In the genomic region with DNA sequence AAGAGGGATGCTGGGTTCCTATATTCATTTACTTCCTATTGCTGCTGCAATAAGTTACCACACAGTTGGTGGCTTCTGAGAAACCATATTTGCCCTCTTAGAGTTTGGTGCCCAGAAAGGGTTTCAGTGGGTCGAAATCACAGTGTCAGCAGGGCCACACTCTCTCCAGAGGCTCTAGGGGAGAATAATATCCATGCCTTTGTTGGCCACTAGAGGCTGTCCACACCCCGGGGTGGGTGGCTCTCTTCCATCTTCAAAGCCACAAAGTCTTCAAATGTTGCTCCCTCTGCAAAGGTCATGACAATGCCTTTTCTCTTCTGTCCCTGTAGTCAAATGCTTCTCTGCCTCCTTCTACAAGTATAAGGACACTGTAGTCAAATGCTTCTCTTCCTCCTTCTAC, we compare ENCODE assay signal across 23 cellular contexts.
DNase-seq lines count a peak whose midpoint lies in the region; ATAC-seq and TF ChIP-seq lines count a peak whose summit lies in the region.
"Had no signal": no experiment of that assay in that cellular context is flagged by ENCODE, and none has a peak within 500 bp of the region (broad histone marks: within the 10 kb centered on the region; RNA-seq: fewer than 3 reads in every experiment).

No MANE protein-coding gene starts in this region.

- TF ChIP-seq CTCF in GM12864 (IDR thresholded peaks at IDR 0.05; ENCODE audit: low read depth, low read length, missing control alignments) (peak; percentile 50), endodermal cell (conservative IDR thresholded peaks at IDR 0.05) (peak; percentile 69)

- no peak overlapping the region for H3K4me3 Mint-ChIP-seq in endodermal cell
- H3K4me3 Mint-ChIP-seq: activated CD4-positive, alpha-beta T cell treated with anti-CD3 and anti-CD28 coated beads, Interleukin-2, amount 10 ng/mL, durations not matched to agents 7 days and 5 days; effector memory CD8-positive, alpha-beta T cell; nephron progenitor cell had no signal

- no peaks in the 10 kb centered on the region for H3K9me3 Mint-ChIP-seq in endodermal cell
- H3K9me3 Mint-ChIP-seq: activated CD4-positive, alpha-beta T cell treated with anti-CD3 and anti-CD28 coated beads, Interleukin-2, amount 10 ng/mL, durations not matched to agents 7 days and 5 days; nephron progenitor cell had no signal

- ATAC-seq in GM21367 (IDR thresholded peaks at IDR 0.05; ENCODE audit: unreplicated experiment) (peak; percentile 47), GM19395 (IDR thresholded peaks at IDR 0.05; ENCODE audit: unreplicated experiment) (no peak)
- ATAC-seq: effector memory CD8-positive, alpha-beta T cell; psoas muscle had no signal

- H3K36me3 Mint-ChIP-seq in endodermal cell (ENCODE audit: low read depth): no peaks in the 10 kb centered on the region

- no peaks in the 10 kb centered on the region for H3K9me3 ChIP-seq in endodermal cell (ENCODE audit: control insufficient read depth, low read length)
- H3K9me3 ChIP-seq: psoas muscle had no signal

- H3K4me3 ChIP-seq in GM12864 (ENCODE audit: low read depth, low read length): no peak overlapping the region
- H3K4me3 ChIP-seq in endodermal cell (ENCODE audit: low read length): no peak overlapping the region
- H3K4me3 ChIP-seq: psoas muscle, SK-N-MC, smooth muscle cell had no signal

- H3K9ac ChIP-seq in endodermal cell (ENCODE audit: extremely low read depth, low read length, poor library complexity, severe bottlenecking): no peak overlapping the region

- no peak overlapping the region for H3K27ac ChIP-seq in endodermal cell (ENCODE audit: low read depth, low read length)
- H3K27ac ChIP-seq: psoas muscle, SK-N-MC had no signal

- H3K27me3 ChIP-seq in endodermal cell (ENCODE audit: control insufficient read depth, insufficient read depth, low read length, poor library complexity, severe bottlenecking): no peaks in the 10 kb centered on the region

- no peak overlapping the region for H3K27ac Mint-ChIP-seq in endodermal cell
- H3K27ac Mint-ChIP-seq: activated CD4-positive, alpha-beta T cell treated with anti-CD3 and anti-CD28 coated beads, Interleukin-2, amount 10 ng/mL, durations not matched to agents 7 days and 5 days; effector memory CD8-positive, alpha-beta T cell; nephron progenitor cell had no signal

- peaks cover 8% of the 10 kb centered on the region for H3K4me1 Mint-ChIP-seq in endodermal cell
- H3K4me1 Mint-ChIP-seq: activated CD4-positive, alpha-beta T cell treated with anti-CD3 and anti-CD28 coated beads, Interleukin-2, amount 10 ng/mL, durations not matched to agents 7 days and 5 days; nephron progenitor cell had no signal

- H3K4me1 ChIP-seq in endodermal cell (ENCODE audit: control insufficient read depth, insufficient read depth, low read length): peaks cover 4% of the 10 kb centered on the region
- H3K4me1 ChIP-seq: psoas muscle had no signal

- H3K27me3 Mint-ChIP-seq in endodermal cell (ENCODE audit: insufficient read depth): no peaks in the 10 kb centered on the region
- H3K27me3 Mint-ChIP-seq: activated CD4-positive, alpha-beta T cell treated with anti-CD3 and anti-CD28 coated beads, Interleukin-2, amount 10 ng/mL, durations not matched to agents 7 days and 5 days; effector memory CD8-positive, alpha-beta T cell had no signal

- no peak for DNase-seq in GM12864 (ENCODE audit: low read depth)
- peak; percentile 10 for DNase-seq in NCI-H69 (lab: John Stamatoyannopoulos, UW)
- DNase-seq in endodermal cell: peak; percentile 64
- DNase-seq in NCI-H2227 (lab: John Stamatoyannopoulos, UW; ENCODE audit: unreplicated experiment): no peak
- DNase-seq in SHP77 treated with DMSO at 0.1 percent for 48 hours (lab: John Stamatoyannopoulos, UW): no peak
- DNase-seq: activated CD4-positive, alpha-beta T cell treated with anti-CD3 and anti-CD28 coated beads, Interleukin-2, amount 10 ng/mL, durations not matched to agents 7 days and 5 days; activated CD8-positive, alpha-beta memory T cell treated with anti-CD3 and anti-CD28 coated beads, Interleukin-2, amount 50 U/mL, for 48 hours; AML-193; aorta; Calu3; effector memory CD8-positive, alpha-beta T cell; GOT3; Karpas-422; kidney glomerular epithelial cell; NCI-H1694 treated with DMSO at 0.1 percent for 48 hours; nephron progenitor cell; psoas muscle; stimulated activated CD4-positive, alpha-beta T cell treated with anti-CD3 and anti-CD28 coated beads, Interleukin-4, amount 100 ng/mL, for 4 hours; stimulated activated CD8-positive, alpha-beta memory T cell treated with anti-CD3 and anti-CD28 coated beads, Interleukin-4, amount 100 ng/mL, for 48 hours had no signal

- no peaks in the 10 kb centered on the region for H3K36me3 ChIP-seq in endodermal cell (ENCODE audit: control insufficient read depth, insufficient read depth, low read length)

- WGBS in endodermal cell (ENCODE audit: insufficient coverage in 1 of 2, insufficient read length in 1 of 2), 2 experiments: 79 to 95% methylated on average over 2 of the region's 2 CpGs

Comparison
In these comparisons a context has a peak if more than half of its experiments do, and no peak if none do; other contexts are left out.
1. DNase-seq: peak in NCI-H69 (single experiment) and endodermal cell (single experiment); none in GM12864 (single experiment), NCI-H2227 (single experiment) and SHP77 treated with DMSO at 0.1 percent for 48 hours (single experiment).